Comparison of ENCODE assay signal across 23 cellular contexts in genomic region chr9:29968831-29969230, GRCh38.
"Had no signal": no experiment of that assay in that cellular context is flagged by ENCODE, and none has a peak within 500 bp of the region (broad histone marks: within the 10 kb centered on the region; RNA-seq: fewer than 3 reads in every experiment).

No MANE protein-coding gene starts in this region.

- H3K27me3 ChIP-seq: ovary, right atrium auricular region, right lobe of liver, suprapubic skin, tibial nerve, vagina had no signal

- H3K9me3 Mint-ChIP-seq: natural killer cell treated with Interleukin-12 subunit alpha and Interleukin-12 subunit beta and Interleukin-15 and Interleukin-18, amount 100 ng/mL, for 72 hours; stimulated activated naive CD8-positive, alpha-beta T cell treated with anti-CD3 and anti-CD28 coated beads, Interleukin-15, Interleukin-2, amounts not matched to agents 100 ng/mL and 50 ng/mL, for 24 hours; type B pancreatic cell had no signal

- H3K36me3 Mint-ChIP-seq: immature natural killer cell; memory B cell; naive thymus-derived CD4-positive, alpha-beta T cell; natural killer cell treated with Interleukin-12 subunit alpha and Interleukin-12 subunit beta and Interleukin-15 and Interleukin-18, amount 100 ng/mL, for 72 hours; type B pancreatic cell had no signal

- DNase-seq: hypothalamus; immature natural killer cell; left ventricle myocardium inferior; midbrain; naive thymus-derived CD4-positive, alpha-beta T cell; ovary; right lobe of liver; stimulated activated CD4-positive, alpha-beta T cell treated with anti-CD3 and anti-CD28 coated beads, Interleukin-12 subunit alpha, Interleukin-12 subunit beta, amount 100 ng/mL, for 4 hours; stimulated activated CD4-positive, alpha-beta T cell treated with anti-CD3 and anti-CD28 coated beads, Interleukin-15, amount 100 ng/mL, for 24 hours; stimulated activated CD4-positive, alpha-beta T cell treated with anti-CD3 and anti-CD28 coated beads, Interleukin-2, amount 100 ng/mL, for 24 hours; stimulated activated CD4-positive, alpha-beta T cell treated with anti-CD3 and anti-CD28 coated beads, Interleukin-4, amount 100 ng/mL, for 1 hour; stimulated activated naive CD4-positive, alpha-beta T cell had no signal

- H3K27ac Mint-ChIP-seq: immature natural killer cell; memory B cell; naive thymus-derived CD4-positive, alpha-beta T cell; natural killer cell treated with Interleukin-12 subunit alpha and Interleukin-12 subunit beta and Interleukin-15 and Interleukin-18, amount 100 ng/mL, for 72 hours; progenitor cell of endocrine pancreas; stimulated activated naive CD8-positive, alpha-beta T cell treated with anti-CD3 and anti-CD28 coated beads, Interleukin-15, Interleukin-2, amounts not matched to agents 100 ng/mL and 50 ng/mL, for 24 hours; type B pancreatic cell had no signal

- H3K9me3 ChIP-seq: mucosa of descending colon, ovary, right atrium auricular region, right lobe of liver, tibial nerve, vagina had no signal

- H3K4me1 Mint-ChIP-seq: immature natural killer cell; memory B cell; naive thymus-derived CD4-positive, alpha-beta T cell had no signal

- H3K27me3 Mint-ChIP-seq: memory B cell; naive thymus-derived CD4-positive, alpha-beta T cell; natural killer cell treated with Interleukin-12 subunit alpha and Interleukin-12 subunit beta and Interleukin-15 and Interleukin-18, amount 100 ng/mL, for 72 hours; progenitor cell of endocrine pancreas; stimulated activated naive CD8-positive, alpha-beta T cell treated with anti-CD3 and anti-CD28 coated beads, Interleukin-15, Interleukin-2, amounts not matched to agents 100 ng/mL and 50 ng/mL, for 24 hours; type B pancreatic cell had no signal

- H3K4me3 Mint-ChIP-seq: immature natural killer cell; memory B cell; naive thymus-derived CD4-positive, alpha-beta T cell; natural killer cell treated with Interleukin-12 subunit alpha and Interleukin-12 subunit beta and Interleukin-15 and Interleukin-18, amount 100 ng/mL, for 72 hours; stimulated activated naive CD8-positive, alpha-beta T cell treated with anti-CD3 and anti-CD28 coated beads, Interleukin-15, Interleukin-2, amounts not matched to agents 100 ng/mL and 50 ng/mL, for 24 hours; type B pancreatic cell had no signal

- H3K4me3 ChIP-seq: left ventricle myocardium inferior, mucosa of descending colon, ovary, right atrium auricular region, right lobe of liver, smooth muscle cell, suprapubic skin, tibial nerve, vagina had no signal

- ATAC-seq: mucosa of descending colon; naive thymus-derived CD4-positive, alpha-beta T cell; right lobe of liver had no signal

- H3K36me3 ChIP-seq: left ventricle myocardium inferior, ovary, right atrium auricular region, right lobe of liver, suprapubic skin, tibial nerve, vagina had no signal

- H3K27ac ChIP-seq: left ventricle myocardium inferior, ovary, right atrium auricular region, right lobe of liver, suprapubic skin, tibial nerve, vagina had no signal

- H3K4me1 ChIP-seq: left ventricle myocardium inferior, right atrium auricular region, right lobe of liver, suprapubic skin, tibial nerve, vagina had no signal
